ENCODE assay signal across 19 cellular contexts in genomic region chr14:105456736-105457703, GRCh38. TPM values are rescaled to one million over a fixed set of nuclear protein-coding genes. Genes with fewer than 3 reads are reported as not detected.
"Had no signal": no experiment of that assay in that cellular context is flagged by ENCODE, and none has a peak within 500 bp of the region (broad histone marks: within the 10 kb centered on the region; RNA-seq: fewer than 3 reads in every experiment).

No MANE protein-coding gene starts in this region.

- ATAC-seq: activated CD4-positive, CD25-positive, alpha-beta regulatory T cell treated with anti-CD3 and anti-CD28 coated beads, Interleukin-2, amount 50 U/mL, for 24 hours; effector memory CD8-positive, alpha-beta T cell; naive thymus-derived CD8-positive, alpha-beta T cell had no signal

- H3K27ac ChIP-seq: ascending aorta, breast epithelium, heart right ventricle, neutrophil, parathyroid adenoma, skin epidermis, uterus had no signal

- H3K4me1 ChIP-seq: ascending aorta, breast epithelium, parathyroid adenoma, tibial nerve, uterus had no signal

- H3K27me3 ChIP-seq: ascending aorta, breast epithelium, heart right ventricle, neutrophil, tibial nerve, uterus had no signal

- H3K36me3 ChIP-seq: breast epithelium, uterus had no signal

- DNase-seq: activated CD4-positive, alpha-beta T cell treated with anti-CD3 and anti-CD28 coated beads, Interleukin-2, amount 50 U/mL, for 1 hour; activated naive CD4-positive, alpha-beta T cell treated with anti-CD3 and anti-CD28 coated beads for 36 hours; dermis blood vessel endothelial cell; effector memory CD8-positive, alpha-beta T cell; left colon; stimulated activated CD4-positive, alpha-beta T cell treated with anti-CD3 and anti-CD28 coated beads, Interleukin-15, amount 100 ng/mL, for 24 hours; stimulated activated CD4-positive, alpha-beta T cell treated with anti-CD3 and anti-CD28 coated beads, Interleukin-4, amount 100 ng/mL, for 24 hours; stimulated activated naive CD4-positive, alpha-beta T cell; uterus had no signal

- H3K4me3 ChIP-seq: ascending aorta, breast epithelium, heart right ventricle, skin epidermis, tibial nerve, uterus had no signal

- H3K9me3 ChIP-seq: ascending aorta, breast epithelium, heart right ventricle, neutrophil, tibial nerve, uterus had no signal

RNA-seq across cellular contexts. Expression of gene CRIP2, which starts 17.6 kb away (rescaled TPM):
- total RNA-seq: activated naive CD4-positive, alpha-beta T cell treated with anti-CD3 and anti-CD28 coated beads for 36 hours had no signal

RNA-seq across cellular contexts. Expression of gene CRIP1, which starts 29.7 kb away (rescaled TPM):
- total RNA-seq: frontal cortex had no signal

RNA-seq across cellular contexts. Expression of gene TEX22, which starts 58.7 kb away (rescaled TPM):
- total RNA-seq: ascending aorta had no signal
